ENCODE assay signal across 2 cellular contexts in the genomic region with DNA sequence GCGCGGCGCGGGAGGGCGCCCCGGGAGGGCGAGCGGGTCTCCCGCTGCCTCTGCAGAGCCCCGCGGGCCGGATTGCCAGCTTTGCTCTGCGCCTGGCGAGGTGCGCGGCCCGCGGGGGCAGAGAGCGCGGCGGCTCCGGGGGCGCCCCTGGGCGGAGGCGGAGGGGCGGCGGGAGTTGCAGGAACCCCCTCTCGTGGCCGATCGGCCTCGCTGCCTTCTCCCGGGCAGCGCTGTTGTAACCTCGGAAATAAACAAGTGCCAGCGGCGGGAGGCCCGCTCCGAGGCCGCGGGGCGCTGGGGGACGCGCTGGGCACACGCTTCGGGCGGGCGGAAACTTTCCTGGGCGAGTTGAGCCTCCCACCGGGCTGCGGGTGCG.
TF ChIP-seq lines count a peak whose summit lies in the region.

No MANE protein-coding gene starts in this region.

TF ChIP-seq in SK-N-SH, 30 proteins besides CTCF, POLR2A, EP300 and RAD21 (continued from another document):
- TF ChIP-seq, protein P1, sequence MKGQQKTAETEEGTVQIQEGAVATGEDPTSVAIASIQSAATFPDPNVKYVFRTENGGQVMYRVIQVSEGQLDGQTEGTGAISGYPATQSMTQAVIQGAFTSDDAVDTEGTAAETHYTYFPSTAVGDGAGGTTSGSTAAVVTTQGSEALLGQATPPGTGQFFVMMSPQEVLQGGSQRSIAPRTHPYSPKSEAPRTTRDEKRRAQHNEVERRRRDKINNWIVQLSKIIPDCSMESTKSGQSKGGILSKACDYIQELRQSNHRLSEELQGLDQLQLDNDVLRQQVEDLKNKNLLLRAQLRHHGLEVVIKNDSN (IDR thresholded peaks at IDR 0.05; ENCODE audit: borderline replicate concordance, low read depth) = no peak
- TF ChIP-seq EZH2phosphoT487 (IDR thresholded peaks at IDR 0.05; ENCODE audit: borderline replicate concordance, low read depth) = no peak

TF ChIP-seq in SK-N-SH treated with all-trans-retinoic acid at 6 μM for 48 hours, 23 proteins besides CTCF, POLR2A, EP300 and RAD21 (continued from another document):
- TF ChIP-seq CSRNP3 (CRISPR knock-in tag; IDR thresholded peaks at IDR 0.05) (no peak), TSHZ2 (CRISPR knock-in tag; IDR thresholded peaks at IDR 0.05) (no peak), PPARA (CRISPR knock-in tag; IDR thresholded peaks at IDR 0.05; ENCODE audit: borderline replicate concordance) (no peak), ZNF565 (CRISPR knock-in tag; conservative IDR thresholded peaks at IDR 0.05; ENCODE audit: low read depth) (no peak), ZFP3 (CRISPR knock-in tag; IDR thresholded peaks at IDR 0.05) (no peak), ARNTL (CRISPR knock-in tag; IDR thresholded peaks at IDR 0.05; ENCODE audit: borderline replicate concordance, low read depth) (no peak), BACH2 (CRISPR knock-in tag; IDR thresholded peaks at IDR 0.05; ENCODE audit: borderline replicate concordance) (no peak), TOX (CRISPR knock-in tag; IDR thresholded peaks at IDR 0.05; ENCODE audit: borderline replicate concordance) (no peak), ZNF8 (CRISPR knock-in tag; IDR thresholded peaks at IDR 0.05) (no peak), ISL1 (CRISPR knock-in tag; IDR thresholded peaks at IDR 0.05) (no peak), TCF4 (CRISPR knock-in tag; IDR thresholded peaks at IDR 0.05; ENCODE audit: borderline replicate concordance) (no peak), PATZ1 (CRISPR knock-in tag; IDR thresholded peaks at IDR 0.05; ENCODE audit: borderline replicate concordance) (no peak)
